18 cellular contexts compared by ENCODE assay signal in the genomic region with DNA sequence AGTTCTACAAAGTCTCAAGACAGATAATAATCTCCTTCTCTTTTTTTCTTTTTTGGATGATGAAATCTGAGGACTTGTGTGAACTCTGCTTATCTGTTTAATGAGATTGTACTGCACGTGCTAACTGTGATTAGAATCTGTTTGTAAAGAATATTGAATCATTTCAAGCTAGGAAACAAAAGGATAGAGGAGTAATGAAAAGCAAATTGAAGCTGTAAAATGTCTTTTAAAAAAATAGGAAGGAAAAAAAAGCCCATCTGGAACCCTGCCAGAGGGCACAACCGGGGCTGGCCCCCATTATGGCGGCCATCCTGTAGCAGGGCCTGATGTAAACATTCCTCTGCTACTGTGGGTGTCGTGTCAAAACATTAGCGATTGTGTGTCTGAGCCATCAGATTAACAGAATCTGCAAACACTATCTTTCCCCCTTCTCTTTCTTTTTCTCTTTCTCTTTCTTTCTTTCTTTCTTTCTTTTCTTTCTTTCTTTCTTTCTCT.
A peak's percentile ranks its signal among the peaks of the same experiment; 100 is the strongest.
DNase-seq lines count a peak whose midpoint lies in the region; ATAC-seq, FAIRE-seq and TF ChIP-seq lines count a peak whose summit lies in the region.
"Had no signal": no experiment of that assay in that cellular context is flagged by ENCODE, and none has a peak within 500 bp of the region (broad histone marks: within the 10 kb centered on the region; RNA-seq: fewer than 3 reads in every experiment).

No MANE protein-coding gene starts in this region.

- no peak for TF ChIP-seq RAD21 in IMR-90 (IDR thresholded peaks at IDR 0.05; ENCODE audit: low read length)
- TF ChIP-seq RAD21 in K562 (CRISPR knock-in tag; conservative IDR thresholded peaks at IDR 0.05 in 1 of 2, IDR thresholded peaks at IDR 0.05 in 1 of 2) = no peak

- H4K5ac ChIP-seq in IMR-90 (ENCODE audit: low read depth, low read length) = no peak overlapping the region

- FAIRE-seq in GM19239 (lab: Jason Lieb, UNC) (peak; percentile 67), K562 (lab: Jason Lieb, UNC) (no peak)

- no TSS peak for BruUV-seq in IMR-90 (replicated peaks; lab: Mats Ljungman, UMichigan)
- no TSS peak for BruUV-seq in K562 (replicated peaks; lab: Mats Ljungman, UMichigan)
- no TSS peak for BruUV-seq in MCF 10A (replicated peaks; lab: Mats Ljungman, UMichigan)

- H3K18ac ChIP-seq in IMR-90 (ENCODE audit: low read depth, low read length) = peak overlapping the region; percentile 14; the same call in 1 of the 2 replicates

- no peaks in the 10 kb centered on the region for H3K27me3 ChIP-seq in IMR-90 (ENCODE audit: control insufficient read depth, insufficient read depth, low read length)
- H3K27me3 ChIP-seq in K562 (ENCODE audit: control insufficient read depth in 2 of 2, insufficient read depth in 2 of 2, low read length in 2 of 2) = no peaks in the 10 kb centered on the region
- H3K27me3 ChIP-seq in left lung = no peaks in the 10 kb centered on the region
- H3K27me3 ChIP-seq: tibial artery had no signal

- ATAC-seq in IMR-90 (ENCODE audit: low read depth) (peak; percentile 40; the same call in 1 of the 2 replicates), K562 (no peak), left lung (peak; percentile 36), HG03108 (IDR thresholded peaks at IDR 0.05; ENCODE audit: unreplicated experiment) (no peak)
- ATAC-seq: natural killer cell; stimulated activated naive CD8-positive, alpha-beta T cell treated with anti-CD3 and anti-CD28 coated beads, Interleukin-15, Interleukin-2, amounts not matched to agents 100 U/mL and 50 U/mL, for 24 hours had no signal

- TF ChIP-seq EP300 in K562 (IDR thresholded peaks at IDR 0.05; ENCODE audit: low read length) = no peak

- no peak overlapping the region for H3K23ac ChIP-seq in IMR-90 (ENCODE audit: low read depth, low read length)

- intact Hi-C loops in IMR-90 (cut with micrococcal nuclease) (no loop called here), K562 (cut with micrococcal nuclease) (no loop called here), left lung (cut with DNase I) (no loop called here), MCF 10A (cut with micrococcal nuclease) (no loop called here)

- H3K9me3 Mint-ChIP-seq in MCF 10A (ENCODE audit: unreplicated experiment) = no peaks in the 10 kb centered on the region
- H3K9me3 Mint-ChIP-seq: natural killer cell had no signal

- H2BK20ac ChIP-seq in IMR-90 (ENCODE audit: low read depth, low read length) = no peak overlapping the region

- H3K36me3 ChIP-seq in IMR-90 (ENCODE audit: control insufficient read depth, insufficient read depth, low read length) (no peaks in the 10 kb centered on the region), K562 (ENCODE audit: control insufficient read depth, insufficient read depth, low read length) (no peaks in the 10 kb centered on the region), left lung (no peaks in the 10 kb centered on the region)
- H3K36me3 ChIP-seq: tibial artery had no signal

- H3K9ac ChIP-seq in IMR-90 (ENCODE audit: low read depth, low read length) (no peak overlapping the region), K562 (ENCODE audit: insufficient read depth in 1 of 2, low read depth in 2 of 2, low read length in 2 of 2) (no peak overlapping the region)

- H3K4me2 ChIP-seq in IMR-90 (ENCODE audit: low read depth, low read length) = peak overlapping the region; percentile 25; the same call in 1 of the 2 replicates
- H3K4me2 ChIP-seq in K562 (ENCODE audit: insufficient read depth, low read length) = no peak overlapping the region

- no peaks in the 10 kb centered on the region for H3K9me3 ChIP-seq in IMR-90 (ENCODE audit: control insufficient read depth, insufficient read depth, low read length)
- H3K9me3 ChIP-seq in K562 (replicated peaks; ENCODE audit: control insufficient read depth, insufficient read depth, low read depth, low read length) = no peaks in the 10 kb centered on the region
- no peaks in the 10 kb centered on the region for H3K9me3 ChIP-seq in left lung
- H3K9me3 ChIP-seq: tibial artery had no signal

- no peak overlapping the region for H3K4me3 ChIP-seq in IMR-90 (ENCODE audit: insufficient read depth, low read depth, low read length)
- H3K4me3 ChIP-seq in K562 = no peak overlapping the region
- no peak overlapping the region for H3K4me3 ChIP-seq in left lung
- H3K4me3 ChIP-seq: tibial artery had no signal

- POLR2A ChIA-PET in IMR-90 (lab: Charles Lee; ENCODE audit: unreplicated experiment) (no interaction called here), K562 (lab: Yijun Ruan, JAX) (no interaction called here), MCF 10A (lab: Yijun Ruan, JAX) (no interaction called here)

- no peak for TF ChIP-seq CTCF in IMR-90 (conservative IDR thresholded peaks at IDR 0.05; ENCODE audit: low read depth, low read length)
- no peak for TF ChIP-seq CTCF in K562 (IDR thresholded peaks at IDR 0.05 in 2 of 3, conservative IDR thresholded peaks at IDR 0.05 in 1 of 3; ENCODE audit: insufficient read depth in 2 of 3, low read depth in 1 of 3, low read length in 3 of 3)
- no peak for TF ChIP-seq CTCF in left lung (IDR thresholded peaks at IDR 0.05)
- TF ChIP-seq CTCF in MCF 10A (IDR thresholded peaks at IDR 0.05; ENCODE audit: unreplicated experiment) = no peak

- 0% methylated on average over 1 of the region's 5 CpGs; no CpG with 5 or more reads in 1 of the 2 experiments for WGBS in IMR-90 (ENCODE audit: extremely low coverage in 2 of 2, insufficient read length in 1 of 2), 2 experiments
- WGBS in K562 (ENCODE audit: insufficient coverage, low coverage, missing lambda C conversion rate) = 9% methylated on average over 5 of the region's 5 CpGs

- no peaks in the 10 kb centered on the region for H3K79me2 ChIP-seq in K562 (ENCODE audit: control insufficient read depth, insufficient read depth, low read length)

- H3K4me1 ChIP-seq in IMR-90 (ENCODE audit: control insufficient read depth, insufficient read depth, low read length) (peaks cover 6% of the 10 kb centered on the region; the same call in 1 of the 2 replicates), K562 (replicated peaks in 1 of 2; ENCODE audit: control insufficient read depth in 2 of 2, insufficient read depth in 2 of 2, low read length in 2 of 2) (peaks cover 9 to 38% of the 10 kb centered on the region in 2 experiments; a peak in 4 of 5 replicates), left lung (peaks cover 10 to 37% of the 10 kb centered on the region in 2 donors)
- H3K4me1 ChIP-seq: tibial artery had no signal

- no peak for TF ChIP-seq POLR2A in IMR-90 (IDR thresholded peaks at IDR 0.05; ENCODE audit: low read depth, low read length)
- TF ChIP-seq POLR2A in K562 (conservative IDR thresholded peaks at IDR 0.05) = no peak

- H3K4ac ChIP-seq in IMR-90 (ENCODE audit: low read depth, low read length) = no peak overlapping the region

- H4K20me1 ChIP-seq in IMR-90 (ENCODE audit: insufficient read depth, low read length) (no peaks in the 10 kb centered on the region), K562 (replicated peaks; ENCODE audit: control insufficient read depth, insufficient read depth, low read length) (no peaks in the 10 kb centered on the region)

- 0 out of 2 replicates have a peak overlapping the region, but pooled peaks have one; percentile 6 for H3K14ac ChIP-seq in IMR-90 (replicated peaks; ENCODE audit: low read depth, low read length)

- H4K91ac ChIP-seq in IMR-90 (ENCODE audit: insufficient read depth, low read depth, low read length) = no peak overlapping the region

- H3K27ac Mint-ChIP-seq in MCF 10A (ENCODE audit: low read depth, unreplicated experiment) = no peak overlapping the region
- H3K27ac Mint-ChIP-seq: endodermal cell, natural killer cell had no signal

- no peak overlapping the region for H3K4me3 Mint-ChIP-seq in MCF 10A (ENCODE audit: unreplicated experiment)
- H3K4me3 Mint-ChIP-seq: endodermal cell, natural killer cell had no signal

- no peak overlapping the region for H2AK9ac ChIP-seq in IMR-90 (replicated peaks; ENCODE audit: low read depth, low read length, poor library complexity)

- H3K9me1 ChIP-seq in IMR-90 (ENCODE audit: insufficient read depth, low read length) (0 out of 2 replicates have a peak, but pooled peaks cover 11% of the 10 kb centered on the region), K562 (ENCODE audit: control insufficient read depth, insufficient read depth, low read length) (no peaks in the 10 kb centered on the region)

- no peaks in the 10 kb centered on the region for H3K4me1 Mint-ChIP-seq in MCF 10A (ENCODE audit: insufficient read depth, unreplicated experiment)

- no peak overlapping the region for H2AK5ac ChIP-seq in IMR-90 (ENCODE audit: low read depth, low read length)

- H2AFZ ChIP-seq in IMR-90 (replicated peaks; ENCODE audit: low read length, poor library complexity) = no peak overlapping the region
- peak overlapping the region; percentile 48; the same call in 1 of the 2 replicates for H2AFZ ChIP-seq in K562 (ENCODE audit: low read depth, low read length)

- DNase-seq in GM19239 (ENCODE audit: insufficient read length, low spot score) = no peak
- DNase-seq in IMR-90 = peak; percentile 31
- peak in 1 of 4 experiments; percentile 25 for DNase-seq in K562 (ENCODE audit: extremely low read depth in 1 of 4, low spot score in 3 of 4)
- no peak for DNase-seq in left lung
- DNase-seq in activated CD8-positive, alpha-beta memory T cell treated with anti-CD3 and anti-CD28 coated beads, Interleukin-2, amount 50 U/mL, for 48 hours = no peak
- DNase-seq in MCF 10A (ENCODE audit: unreplicated experiment) = no peak
- DNase-seq: activated gamma-delta T cell treated with Interleukin-2 at 50 U/mL for 16 hours; Calu3; EL; endodermal cell; H7; natural killer cell; NCI-H1930; posterior cingulate gyrus; stimulated activated naive CD8-positive, alpha-beta T cell treated with anti-CD3 and anti-CD28 coated beads, Interleukin-15, Interleukin-2, amounts not matched to agents 100 U/mL and 50 U/mL, for 24 hours; tibial artery had no signal

- peaks cover 0 to 6% of the 10 kb centered on the region in 2 experiments; a peak in 1 of 4 replicates for H3K79me1 ChIP-seq in IMR-90 (ENCODE audit: low read depth in 1 of 2, low read length in 2 of 2)

- peaks cover 14% of the 10 kb centered on the region for H3K27me3 Mint-ChIP-seq in MCF 10A (ENCODE audit: insufficient read depth, unreplicated experiment)

- H3K36me3 Mint-ChIP-seq in MCF 10A (ENCODE audit: insufficient read depth, unreplicated experiment) = no peaks in the 10 kb centered on the region
- H3K36me3 Mint-ChIP-seq: natural killer cell had no signal

- H2BK15ac ChIP-seq in IMR-90 (ENCODE audit: low read depth, low read length) = 0 out of 3 replicates have a peak overlapping the region, but pooled peaks have one; percentile 44

- H4K8ac ChIP-seq in IMR-90 (ENCODE audit: low read depth in 2 of 2, low read length in 2 of 2) = no peak overlapping the region

- in situ Hi-C loops in IMR-90 (cut with MboI; ENCODE audit: low sequenced_read_pairs) = no loop called here
- in situ Hi-C loops in K562 (cut with MboI) = no loop called here

- dilution Hi-C loops in IMR-90 (cut with HindIII; ENCODE audit: low sequenced_read_pairs, unreplicated experiment) = no loop called here

- H3K27ac ChIP-seq in IMR-90 (ENCODE audit: insufficient read depth, low read length) (no peak overlapping the region), K562 (ENCODE audit: extremely low read depth, low read depth, low read length) (no peak overlapping the region), left lung (no peak overlapping the region)
- H3K27ac ChIP-seq: RWPE1, tibial artery had no signal

- peak overlapping the region; percentile 34; the same call in 1 of the 2 replicates for H2BK120ac ChIP-seq in IMR-90 (ENCODE audit: low read depth, low read length)

- H3K56ac ChIP-seq in IMR-90 (ENCODE audit: extremely low read depth, insufficient read depth, low read length) = no peak overlapping the region

- no peak overlapping the region for H2BK5ac ChIP-seq in IMR-90 (ENCODE audit: low read depth, low read length, poor library complexity, severe bottlenecking)

- CTCF ChIA-PET in IMR-90 (lab: Yijun Ruan, JAX) (no interaction called here), K562 (lab: Yijun Ruan, JAX; ENCODE audit: low intra/inter-chr PET ratio) (no interaction called here), MCF 10A (lab: Yijun Ruan, JAX) (interaction anchor here (0.6 to 0.7 kb wide), 2 partner anchors 96 to 222 kb away, joined by 4 to 5 read pairs; no protein-coding TSS in a partner anchor)

Comparison
In these comparisons a context has a peak if more than half of its experiments do, and no peak if none do; other contexts are left out.
1. ATAC-seq: peak in IMR-90 (single experiment) and left lung (single experiment); none in K562 (single experiment) and HG03108 (single experiment).